In genomic region chr19:12778020-12778904, GRCh38 we compare ENCODE assay signal across 1 cellular context.
TF ChIP-seq lines count a peak whose summit lies in the region.

No MANE protein-coding gene starts in this region.

TF ChIP-seq in HepG2, 621 proteins besides CTCF, POLR2A, EP300 and RAD21 (continues in another document):
- peak; percentile 31; the same call in 1 of the 2 replicates for TF ChIP-seq HDAC1 (CRISPR knock-in tag; IDR thresholded peaks at IDR 0.05)
- peak; percentile 57; the same call in 1 of the 2 replicates for TF ChIP-seq ZFP36L1 (CRISPR knock-in tag; IDR thresholded peaks at IDR 0.05)
- 0 out of 2 replicates have a peak, but pooled peaks have one; percentile 79 for TF ChIP-seq ZNF333 (CRISPR knock-in tag; IDR thresholded peaks at IDR 0.05; ENCODE audit: borderline replicate concordance)
- TF ChIP-seq CENPX (CRISPR knock-in tag; IDR thresholded peaks at IDR 0.05), result no peak
- TF ChIP-seq AHDC1 (CRISPR knock-in tag; IDR thresholded peaks at IDR 0.05; ENCODE audit: borderline replicate concordance), result no peak
- TF ChIP-seq PHF8 (CRISPR knock-in tag; IDR thresholded peaks at IDR 0.05), result peak; percentile 50; the same call in 1 of the 2 replicates
- TF ChIP-seq ELF1 (CRISPR knock-in tag; IDR thresholded peaks at IDR 0.05), result peak; percentile 67
- TF ChIP-seq ZNF441 (CRISPR knock-in tag; IDR thresholded peaks at IDR 0.05; ENCODE audit: borderline replicate concordance), result 0 out of 2 replicates have a peak, but pooled peaks have one; percentile 53
- peak; percentile 56; the same call in 1 of the 2 replicates for TF ChIP-seq KDM5B (CRISPR knock-in tag; IDR thresholded peaks at IDR 0.05; ENCODE audit: borderline replicate concordance)
- no peak for TF ChIP-seq HHEX (CRISPR knock-in tag; IDR thresholded peaks at IDR 0.05)
- TF ChIP-seq ETV5 (CRISPR knock-in tag; IDR thresholded peaks at IDR 0.05; ENCODE audit: borderline replicate concordance), result peak; percentile 89
- TF ChIP-seq, protein P1, sequence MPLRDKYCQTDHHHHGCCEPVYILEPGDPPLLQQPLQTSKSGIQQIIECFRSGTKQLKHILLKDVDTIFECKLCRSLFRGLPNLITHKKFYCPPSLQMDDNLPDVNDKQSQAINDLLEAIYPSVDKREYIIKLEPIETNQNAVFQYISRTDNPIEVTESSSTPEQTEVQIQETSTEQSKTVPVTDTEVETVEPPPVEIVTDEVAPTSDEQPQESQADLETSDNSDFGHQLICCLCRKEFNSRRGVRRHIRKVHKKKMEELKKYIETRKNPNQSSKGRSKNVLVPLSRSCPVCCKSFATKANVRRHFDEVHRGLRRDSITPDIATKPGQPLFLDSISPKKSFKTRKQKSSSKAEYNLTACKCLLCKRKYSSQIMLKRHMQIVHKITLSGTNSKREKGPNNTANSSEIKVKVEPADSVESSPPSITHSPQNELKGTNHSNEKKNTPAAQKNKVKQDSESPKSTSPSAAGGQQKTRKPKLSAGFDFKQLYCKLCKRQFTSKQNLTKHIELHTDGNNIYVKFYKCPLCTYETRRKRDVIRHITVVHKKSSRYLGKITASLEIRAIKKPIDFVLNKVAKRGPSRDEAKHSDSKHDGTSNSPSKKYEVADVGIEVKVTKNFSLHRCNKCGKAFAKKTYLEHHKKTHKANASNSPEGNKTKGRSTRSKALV (CRISPR knock-in tag; IDR thresholded peaks at IDR 0.05), result 0 out of 2 replicates have a peak, but pooled peaks have one; percentile 13
- no peak for TF ChIP-seq ZNF263 (CRISPR knock-in tag; IDR thresholded peaks at IDR 0.05)
- TF ChIP-seq ZGPAT (CRISPR knock-in tag; IDR thresholded peaks at IDR 0.05), result peak; percentile 12
- TF ChIP-seq ZNF777 (CRISPR knock-in tag; IDR thresholded peaks at IDR 0.05), result peak; percentile 48; the same call in 1 of the 2 replicates
- TF ChIP-seq, protein P2, sequence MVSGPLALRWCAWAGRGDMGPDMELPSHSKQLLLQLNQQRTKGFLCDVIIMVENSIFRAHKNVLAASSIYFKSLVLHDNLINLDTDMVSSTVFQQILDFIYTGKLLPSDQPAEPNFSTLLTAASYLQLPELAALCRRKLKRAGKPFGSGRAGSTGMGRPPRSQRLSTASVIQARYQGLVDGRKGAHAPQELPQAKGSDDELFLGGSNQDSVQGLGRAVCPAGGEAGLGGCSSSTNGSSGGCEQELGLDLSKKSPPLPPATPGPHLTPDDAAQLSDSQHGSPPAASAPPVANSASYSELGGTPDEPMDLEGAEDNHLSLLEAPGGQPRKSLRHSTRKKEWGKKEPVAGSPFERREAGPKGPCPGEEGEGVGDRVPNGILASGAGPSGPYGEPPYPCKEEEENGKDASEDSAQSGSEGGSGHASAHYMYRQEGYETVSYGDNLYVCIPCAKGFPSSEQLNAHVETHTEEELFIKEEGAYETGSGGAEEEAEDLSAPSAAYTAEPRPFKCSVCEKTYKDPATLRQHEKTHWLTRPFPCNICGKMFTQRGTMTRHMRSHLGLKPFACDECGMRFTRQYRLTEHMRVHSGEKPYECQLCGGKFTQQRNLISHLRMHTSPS (CRISPR knock-in tag; IDR thresholded peaks at IDR 0.05; ENCODE audit: low read depth), result no peak
- TF ChIP-seq ZNF468 (CRISPR knock-in tag; IDR thresholded peaks at IDR 0.05), result peak; percentile 34; the same call in 1 of the 2 replicates
- TF ChIP-seq, protein P3, sequence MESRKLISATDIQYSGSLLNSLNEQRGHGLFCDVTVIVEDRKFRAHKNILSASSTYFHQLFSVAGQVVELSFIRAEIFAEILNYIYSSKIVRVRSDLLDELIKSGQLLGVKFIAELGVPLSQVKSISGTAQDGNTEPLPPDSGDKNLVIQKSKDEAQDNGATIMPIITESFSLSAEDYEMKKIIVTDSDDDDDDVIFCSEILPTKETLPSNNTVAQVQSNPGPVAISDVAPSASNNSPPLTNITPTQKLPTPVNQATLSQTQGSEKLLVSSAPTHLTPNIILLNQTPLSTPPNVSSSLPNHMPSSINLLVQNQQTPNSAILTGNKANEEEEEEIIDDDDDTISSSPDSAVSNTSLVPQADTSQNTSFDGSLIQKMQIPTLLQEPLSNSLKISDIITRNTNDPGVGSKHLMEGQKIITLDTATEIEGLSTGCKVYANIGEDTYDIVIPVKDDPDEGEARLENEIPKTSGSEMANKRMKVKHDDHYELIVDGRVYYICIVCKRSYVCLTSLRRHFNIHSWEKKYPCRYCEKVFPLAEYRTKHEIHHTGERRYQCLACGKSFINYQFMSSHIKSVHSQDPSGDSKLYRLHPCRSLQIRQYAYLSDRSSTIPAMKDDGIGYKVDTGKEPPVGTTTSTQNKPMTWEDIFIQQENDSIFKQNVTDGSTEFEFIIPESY (CRISPR knock-in tag; IDR thresholded peaks at IDR 0.05), result 0 out of 2 replicates have a peak, but pooled peaks have one; percentile 3
- no peak; the same call in 1 of the 2 replicates for TF ChIP-seq ZNF430 (CRISPR knock-in tag; IDR thresholded peaks at IDR 0.05)
- TF ChIP-seq KDM2A (CRISPR knock-in tag; IDR thresholded peaks at IDR 0.05; ENCODE audit: borderline replicate concordance, low read depth), result peak; percentile 12; the same call in 1 of the 2 replicates
- TF ChIP-seq MAFG (CRISPR knock-in tag; IDR thresholded peaks at IDR 0.05), result no peak
- no peak for TF ChIP-seq SNRNP70 (IDR thresholded peaks at IDR 0.05; ENCODE audit: low read depth, low read length)
- TF ChIP-seq PHF20 (CRISPR knock-in tag; IDR thresholded peaks at IDR 0.05), result 0 out of 2 replicates have a peak, but pooled peaks have one; percentile 46
- TF ChIP-seq POLR2G (IDR thresholded peaks at IDR 0.05; ENCODE audit: low read depth, low read length), result peak; percentile 43; the same call in 1 of the 2 replicates
- TF ChIP-seq, protein P4, sequence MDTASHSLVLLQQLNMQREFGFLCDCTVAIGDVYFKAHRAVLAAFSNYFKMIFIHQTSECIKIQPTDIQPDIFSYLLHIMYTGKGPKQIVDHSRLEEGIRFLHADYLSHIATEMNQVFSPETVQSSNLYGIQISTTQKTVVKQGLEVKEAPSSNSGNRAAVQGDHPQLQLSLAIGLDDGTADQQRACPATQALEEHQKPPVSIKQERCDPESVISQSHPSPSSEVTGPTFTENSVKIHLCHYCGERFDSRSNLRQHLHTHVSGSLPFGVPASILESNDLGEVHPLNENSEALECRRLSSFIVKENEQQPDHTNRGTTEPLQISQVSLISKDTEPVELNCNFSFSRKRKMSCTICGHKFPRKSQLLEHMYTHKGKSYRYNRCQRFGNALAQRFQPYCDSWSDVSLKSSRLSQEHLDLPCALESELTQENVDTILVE (CRISPR knock-in tag; IDR thresholded peaks at IDR 0.05), result no peak
- TF ChIP-seq ZNF335 (CRISPR knock-in tag; IDR thresholded peaks at IDR 0.05), result 0 out of 2 replicates have a peak, but pooled peaks have one; percentile 17
- 0 out of 2 replicates have a peak, but pooled peaks have one; percentile 42 for TF ChIP-seq ZBTB7A (CRISPR knock-in tag; IDR thresholded peaks at IDR 0.05)
- no peak for TF ChIP-seq HNRNPH1 (optimal IDR thresholded peaks at IDR 0.05; ENCODE audit: low read depth, low read length)
- no peak for TF ChIP-seq SP1 (IDR thresholded peaks at IDR 0.05)
- 0 out of 2 replicates have a peak, but pooled peaks have one; percentile 13 for TF ChIP-seq SP1 (CRISPR knock-in tag; IDR thresholded peaks at IDR 0.05)
- TF ChIP-seq GFI1 (CRISPR knock-in tag; IDR thresholded peaks at IDR 0.05; ENCODE audit: borderline replicate concordance), result no peak
- TF ChIP-seq ZNF83 (CRISPR knock-in tag; IDR thresholded peaks at IDR 0.05; ENCODE audit: borderline replicate concordance), result 0 out of 2 replicates have a peak, but pooled peaks have one; percentile 53
- TF ChIP-seq, protein P5, sequence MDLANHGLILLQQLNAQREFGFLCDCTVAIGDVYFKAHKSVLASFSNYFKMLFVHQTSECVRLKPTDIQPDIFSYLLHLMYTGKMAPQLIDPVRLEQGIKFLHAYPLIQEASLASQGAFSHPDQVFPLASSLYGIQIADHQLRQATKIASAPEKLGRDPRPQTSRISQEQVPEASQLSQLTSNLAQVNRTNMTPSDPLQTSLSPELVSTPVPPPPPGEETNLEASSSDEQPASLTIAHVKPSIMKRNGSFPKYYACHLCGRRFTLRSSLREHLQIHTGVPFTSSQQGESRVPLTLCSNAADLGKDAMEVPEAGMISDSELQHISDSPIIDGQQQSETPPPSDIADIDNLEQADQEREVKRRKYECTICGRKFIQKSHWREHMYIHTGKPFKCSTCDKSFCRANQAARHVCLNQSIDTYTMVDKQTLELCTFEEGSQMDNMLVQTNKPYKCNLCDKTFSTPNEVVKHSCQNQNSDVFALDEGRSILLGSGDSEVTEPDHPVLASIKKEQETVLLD (CRISPR knock-in tag; IDR thresholded peaks at IDR 0.05; ENCODE audit: low read depth), result peak; percentile 43; the same call in 1 of the 2 replicates
- TF ChIP-seq, protein P6, sequence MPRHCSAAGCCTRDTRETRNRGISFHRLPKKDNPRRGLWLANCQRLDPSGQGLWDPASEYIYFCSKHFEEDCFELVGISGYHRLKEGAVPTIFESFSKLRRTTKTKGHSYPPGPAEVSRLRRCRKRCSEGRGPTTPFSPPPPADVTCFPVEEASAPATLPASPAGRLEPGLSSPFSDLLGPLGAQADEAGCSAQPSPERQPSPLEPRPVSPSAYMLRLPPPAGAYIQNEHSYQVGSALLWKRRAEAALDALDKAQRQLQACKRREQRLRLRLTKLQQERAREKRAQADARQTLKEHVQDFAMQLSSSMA (CRISPR knock-in tag; IDR thresholded peaks at IDR 0.05), result peak; percentile 78
- TF ChIP-seq, protein P7, sequence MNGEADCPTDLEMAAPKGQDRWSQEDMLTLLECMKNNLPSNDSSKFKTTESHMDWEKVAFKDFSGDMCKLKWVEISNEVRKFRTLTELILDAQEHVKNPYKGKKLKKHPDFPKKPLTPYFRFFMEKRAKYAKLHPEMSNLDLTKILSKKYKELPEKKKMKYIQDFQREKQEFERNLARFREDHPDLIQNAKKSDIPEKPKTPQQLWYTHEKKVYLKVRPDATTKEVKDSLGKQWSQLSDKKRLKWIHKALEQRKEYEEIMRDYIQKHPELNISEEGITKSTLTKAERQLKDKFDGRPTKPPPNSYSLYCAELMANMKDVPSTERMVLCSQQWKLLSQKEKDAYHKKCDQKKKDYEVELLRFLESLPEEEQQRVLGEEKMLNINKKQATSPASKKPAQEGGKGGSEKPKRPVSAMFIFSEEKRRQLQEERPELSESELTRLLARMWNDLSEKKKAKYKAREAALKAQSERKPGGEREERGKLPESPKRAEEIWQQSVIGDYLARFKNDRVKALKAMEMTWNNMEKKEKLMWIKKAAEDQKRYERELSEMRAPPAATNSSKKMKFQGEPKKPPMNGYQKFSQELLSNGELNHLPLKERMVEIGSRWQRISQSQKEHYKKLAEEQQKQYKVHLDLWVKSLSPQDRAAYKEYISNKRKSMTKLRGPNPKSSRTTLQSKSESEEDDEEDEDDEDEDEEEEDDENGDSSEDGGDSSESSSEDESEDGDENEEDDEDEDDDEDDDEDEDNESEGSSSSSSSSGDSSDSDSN (CRISPR knock-in tag; IDR thresholded peaks at IDR 0.05), result peak; percentile 43; the same call in 1 of the 2 replicates
- TF ChIP-seq CCDC6 (CRISPR knock-in tag; IDR thresholded peaks at IDR 0.05), result no peak
- TF ChIP-seq, protein P8, sequence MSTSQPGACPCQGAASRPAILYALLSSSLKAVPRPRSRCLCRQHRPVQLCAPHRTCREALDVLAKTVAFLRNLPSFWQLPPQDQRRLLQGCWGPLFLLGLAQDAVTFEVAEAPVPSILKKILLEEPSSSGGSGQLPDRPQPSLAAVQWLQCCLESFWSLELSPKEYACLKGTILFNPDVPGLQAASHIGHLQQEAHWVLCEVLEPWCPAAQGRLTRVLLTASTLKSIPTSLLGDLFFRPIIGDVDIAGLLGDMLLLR (CRISPR knock-in tag; IDR thresholded peaks at IDR 0.05), result 0 out of 2 replicates have a peak, but pooled peaks have one; percentile 32
